ENCODE assay signal across 19 cellular contexts in genomic region chr15:59042041-59042440, GRCh38. TPM values are rescaled to one million over a fixed set of nuclear protein-coding genes. Genes with fewer than 3 reads are reported as not detected.
DNase-seq lines count a peak whose midpoint lies in the region; ATAC-seq, FAIRE-seq and TF ChIP-seq lines count a peak whose summit lies in the region.
"Had no signal": no experiment of that assay in that cellular context is flagged by ENCODE, and none has a peak within 500 bp of the region (broad histone marks: within the 10 kb centered on the region; RNA-seq: fewer than 3 reads in every experiment).

No MANE protein-coding gene starts in this region.

- DNase-seq in GM12892 (ENCODE audit: insufficient read length): no peak
- DNase-seq in central memory CD8-positive, alpha-beta T cell (ENCODE audit: low spot score in 2 of 2): no peak
- DNase-seq in putamen (ENCODE audit: low spot score): peak; percentile 14
- DNase-seq in activated T-cell treated with anti-CD3 and anti-CD28 coated beads, Interleukin-2, amount 50 U/mL, for 1 hour: no peak
- DNase-seq in NCI-H69 (lab: John Stamatoyannopoulos, UW): no peak
- DNase-seq: ACHN; BE2C; C1 segment of cervical spinal cord; CD4-positive, CD25-positive, alpha-beta regulatory T cell; CD8-positive, alpha-beta memory T cell; COR-L47; DMS 273 treated with DMSO at 0.1 percent for 48 hours had no signal

- H3K27ac Mint-ChIP-seq in central memory CD8-positive, alpha-beta T cell (ENCODE audit: low read depth): peak overlapping the region; percentile 70
- H3K27ac Mint-ChIP-seq: GM23338 had no signal

- ATAC-seq in central memory CD8-positive, alpha-beta T cell (replicated peaks; ENCODE audit: extremely low read depth, poor library complexity, severe bottlenecking): no peak
- ATAC-seq: GM23338, HCT116 had no signal

- H3K4me1 Mint-ChIP-seq in central memory CD8-positive, alpha-beta T cell: peaks cover 32% of the 10 kb centered on the region
- H3K4me1 Mint-ChIP-seq: GM23338 had no signal

- no peaks in the 10 kb centered on the region for H3K9me3 ChIP-seq in HEK293 (ENCODE audit: control insufficient read depth, insufficient read depth, low read depth, low read length)
- H3K9me3 ChIP-seq: BE2C had no signal

- TF ChIP-seq CTCF in HEK293 (tag by site-specific recombination; IDR thresholded peaks at IDR 0.05): no peak

- no peaks in the 10 kb centered on the region for H3K4me1 ChIP-seq in HEK293 (ENCODE audit: control insufficient read depth, insufficient read depth, low read length)
- H3K4me1 ChIP-seq: BE2C had no signal

- H3K4me3 Mint-ChIP-seq in central memory CD8-positive, alpha-beta T cell: no peak overlapping the region
- H3K4me3 Mint-ChIP-seq: GM23338 had no signal

- CTCF ChIA-PET in HEK293 (lab: Yijun Ruan, JAX): interaction anchor here (0.7 kb wide), 1 partner anchor 44 kb away, joined by 5 read pairs; no protein-coding TSS in a partner anchor

- H3K9me3 Mint-ChIP-seq in central memory CD8-positive, alpha-beta T cell: no peaks in the 10 kb centered on the region
- H3K9me3 Mint-ChIP-seq: CD4-positive, CD25-positive, alpha-beta regulatory T cell; CD8-positive, alpha-beta memory T cell; GM23338 had no signal

- POLR2A ChIA-PET in HEK293 (lab: Yijun Ruan, JAX): no interaction called here

- H3K36me3 ChIP-seq in HEK293 (ENCODE audit: control insufficient read depth in 2 of 2, insufficient read depth in 1 of 2, low read length in 2 of 2): no peaks in the 10 kb centered on the region; a peak in 1 of 3 replicates

- H3K27me3 Mint-ChIP-seq in central memory CD8-positive, alpha-beta T cell: no peaks in the 10 kb centered on the region
- H3K27me3 Mint-ChIP-seq: CD4-positive, CD25-positive, alpha-beta regulatory T cell; CD8-positive, alpha-beta memory T cell had no signal

- H3K36me3 Mint-ChIP-seq in central memory CD8-positive, alpha-beta T cell (ENCODE audit: insufficient read depth): peaks cover 16% of the 10 kb centered on the region

- H3K27ac ChIP-seq in HEK293 (ENCODE audit: extremely low read depth, low read depth, low read length): no peak overlapping the region

- TF ChIP-seq POLR2A in GM12892 (IDR thresholded peaks at IDR 0.05; ENCODE audit: low read depth, low read length): no peak

- peak; percentile 33 for FAIRE-seq in GM12892 (lab: Jason Lieb, UNC)
- FAIRE-seq: G401.6, GM12891, GM18507, H54 had no signal

- H3K4me3 ChIP-seq in HEK293 (ENCODE audit: low read depth, low read length): no peak overlapping the region
- H3K4me3 ChIP-seq: GM23338 had no signal

TF ChIP-seq in HEK293, 187 proteins besides CTCF, POLR2A, EP300 and RAD21:
- TF ChIP-seq, protein P1, sequence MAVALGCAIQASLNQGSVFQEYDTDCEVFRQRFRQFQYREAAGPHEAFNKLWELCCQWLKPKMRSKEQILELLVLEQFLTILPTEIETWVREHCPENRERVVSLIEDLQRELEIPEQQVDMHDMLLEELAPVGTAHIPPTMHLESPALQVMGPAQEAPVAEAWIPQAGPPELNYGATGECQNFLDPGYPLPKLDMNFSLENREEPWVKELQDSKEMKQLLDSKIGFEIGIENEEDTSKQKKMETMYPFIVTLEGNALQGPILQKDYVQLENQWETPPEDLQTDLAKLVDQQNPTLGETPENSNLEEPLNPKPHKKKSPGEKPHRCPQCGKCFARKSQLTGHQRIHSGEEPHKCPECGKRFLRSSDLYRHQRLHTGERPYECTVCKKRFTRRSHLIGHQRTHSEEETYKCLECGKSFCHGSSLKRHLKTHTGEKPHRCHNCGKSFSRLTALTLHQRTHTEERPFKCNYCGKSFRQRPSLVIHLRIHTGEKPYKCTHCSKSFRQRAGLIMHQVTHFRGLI (tag by site-specific recombination; IDR thresholded peaks at IDR 0.05): no peak
- TF ChIP-seq EGR2 (tag by site-specific recombination; IDR thresholded peaks at IDR 0.05; ENCODE audit: low read depth) (peak; percentile 72), ZFHX2 (tag by site-specific recombination; conservative IDR thresholded peaks at IDR 0.05) (peak; percentile 72)
TF ChIP-seq in HEK293: peak in this region for 2.

RNA-seq across cellular contexts. Expression of gene RNF111, which starts 54.6 kb away (rescaled TPM):
- polyA plus RNA-seq in GM12892 (2012; ENCODE audit: missing spikeins): 13.4 TPM
